ENCODE assay signal across 10 cellular contexts in the genomic region with DNA sequence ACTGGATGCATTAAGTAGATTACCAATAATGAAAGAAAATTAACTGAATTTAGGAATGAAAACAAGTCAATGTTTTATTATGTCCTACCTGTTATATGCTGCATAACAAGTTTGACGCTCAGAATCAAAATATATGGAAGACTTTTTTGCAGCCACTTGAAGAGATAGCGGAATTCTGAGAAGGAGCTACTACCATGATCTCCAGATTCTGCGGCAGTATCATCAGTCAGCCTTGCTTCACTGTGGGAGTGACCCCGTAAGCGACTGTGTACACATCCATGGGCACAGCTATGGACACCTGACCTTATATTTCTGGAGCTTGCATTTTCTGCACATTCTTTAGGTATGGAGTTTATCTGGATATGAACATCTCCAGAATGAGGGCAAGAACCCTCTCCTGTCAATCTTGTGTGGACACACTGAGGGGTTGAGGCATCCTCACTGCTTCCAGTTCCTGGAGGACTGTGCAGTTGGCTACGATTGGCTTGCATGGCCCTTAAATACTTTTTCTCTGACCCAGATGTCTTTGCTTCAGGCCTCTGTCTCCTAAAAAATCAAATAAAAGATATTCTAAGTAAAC. TPM values are rescaled to one million over a fixed set of nuclear protein-coding genes. Genes with fewer than 3 reads are reported as not detected.
A peak's percentile ranks its signal among the peaks of the same experiment; 100 is the strongest.
DNase-seq lines count a peak whose midpoint lies in the region; ATAC-seq lines count a peak whose summit lies in the region.
"Had no signal": no experiment of that assay in that cellular context is flagged by ENCODE, and none has a peak within 500 bp of the region (broad histone marks: within the 10 kb centered on the region; RNA-seq: fewer than 3 reads in every experiment).

No MANE protein-coding gene starts in this region.

- H3K9me3 Mint-ChIP-seq in activated CD8-positive, alpha-beta memory T cell treated with anti-CD3 and anti-CD28 coated beads, Interleukin-2, amount 10 ng/mL, durations not matched to agents 7 days and 5 days (ENCODE audit: low read depth): no peaks in the 10 kb centered on the region

- CTCF ChIA-PET in activated CD8-positive, alpha-beta memory T cell treated with anti-CD3 and anti-CD28 coated beads, Interleukin-2, amount 10 ng/mL, durations not matched to agents 7 days and 5 days (lab: Charles Lee): no interaction called here

- H3K4me3 Mint-ChIP-seq in activated CD8-positive, alpha-beta memory T cell treated with anti-CD3 and anti-CD28 coated beads, Interleukin-2, amount 10 ng/mL, durations not matched to agents 7 days and 5 days: peak overlapping the region; percentile 22
- H3K4me3 Mint-ChIP-seq in T-helper 17 cell: peak overlapping the region; percentile 92

- H3K27me3 Mint-ChIP-seq in activated CD8-positive, alpha-beta memory T cell treated with anti-CD3 and anti-CD28 coated beads, Interleukin-2, amount 10 ng/mL, durations not matched to agents 7 days and 5 days: no peaks in the 10 kb centered on the region
- no peaks in the 10 kb centered on the region for H3K27me3 Mint-ChIP-seq in T-helper 17 cell

- no peak for ATAC-seq in activated CD8-positive, alpha-beta memory T cell treated with anti-CD3 and anti-CD28 coated beads, Interleukin-2, amount 10 ng/mL, durations not matched to agents 7 days and 5 days
- ATAC-seq in T-helper 17 cell: no peak
- ATAC-seq in HG03354 (IDR thresholded peaks at IDR 0.05; ENCODE audit: poor library complexity, severe bottlenecking, unreplicated experiment): no peak

- H3K4me2 ChIP-seq in skeletal muscle satellite cell (ENCODE audit: low read length): peak overlapping the region; percentile 90

- no peak overlapping the region for H3K27ac Mint-ChIP-seq in activated CD8-positive, alpha-beta memory T cell treated with anti-CD3 and anti-CD28 coated beads, Interleukin-2, amount 10 ng/mL, durations not matched to agents 7 days and 5 days
- peak overlapping the region; percentile 98 for H3K27ac Mint-ChIP-seq in T-helper 17 cell

- DNase-seq in activated CD8-positive, alpha-beta memory T cell treated with anti-CD3 and anti-CD28 coated beads, Interleukin-2, amount 10 ng/mL, durations not matched to agents 7 days and 5 days: no peak
- no peak for DNase-seq in activated CD8-positive, alpha-beta memory T cell treated with anti-CD3 and anti-CD28 coated beads, Interleukin-2, amount 50 U/mL, for 48 hours
- DNase-seq in T-helper 17 cell: no peak
- no peak for DNase-seq in GM19238 (ENCODE audit: insufficient read length, low spot score)
- no peak for DNase-seq in HCEC 1CT
- DNase-seq: NCI-H2107, T-helper 9 cell had no signal

- H3K4me1 ChIP-seq in duodenal mucosa (ENCODE audit: control insufficient read depth in 1 of 2, insufficient read depth in 2 of 2, low read length in 2 of 2) (peaks cover 10 to 12% of the 10 kb centered on the region in 2 donors), skeletal muscle satellite cell (ENCODE audit: control insufficient read depth, insufficient read depth, low read length) (peaks cover 16% of the 10 kb centered on the region)

- H3K9me3 ChIP-seq in T-helper 17 cell (ENCODE audit: control insufficient read depth, low read length, poor library complexity, severe bottlenecking) (no peaks in the 10 kb centered on the region), duodenal mucosa (ENCODE audit: control insufficient read depth in 1 of 2, low read length in 2 of 2) (no peaks in the 10 kb centered on the region), skeletal muscle satellite cell (replicated peaks; ENCODE audit: low read length) (no peaks in the 10 kb centered on the region)

- peaks cover 19% of the 10 kb centered on the region for H3K4me1 Mint-ChIP-seq in activated CD8-positive, alpha-beta memory T cell treated with anti-CD3 and anti-CD28 coated beads, Interleukin-2, amount 10 ng/mL, durations not matched to agents 7 days and 5 days
- peaks cover 16% of the 10 kb centered on the region for H3K4me1 Mint-ChIP-seq in T-helper 17 cell

- H3K27me3 ChIP-seq in duodenal mucosa (ENCODE audit: control insufficient read depth in 1 of 2, insufficient read depth in 2 of 2, low read length in 2 of 2) (no peaks in the 10 kb centered on the region), skeletal muscle satellite cell (ENCODE audit: control insufficient read depth, insufficient read depth, low read length) (no peaks in the 10 kb centered on the region)

- H3K36me3 ChIP-seq in duodenal mucosa (ENCODE audit: control insufficient read depth in 1 of 2, insufficient read depth in 2 of 2, low read length in 2 of 2): no peaks in the 10 kb centered on the region
- H3K36me3 ChIP-seq in skeletal muscle satellite cell (ENCODE audit: insufficient read depth, low read length): peaks cover 4% of the 10 kb centered on the region

- H3K27ac ChIP-seq in duodenal mucosa (ENCODE audit: low read depth, low read length): no peak overlapping the region

- H3K9ac ChIP-seq in duodenal mucosa (ENCODE audit: low read depth in 1 of 2, low read length in 2 of 2) (no peak overlapping the region), skeletal muscle satellite cell (ENCODE audit: low read depth, low read length) (no peak overlapping the region)

- H3K36me3 Mint-ChIP-seq in activated CD8-positive, alpha-beta memory T cell treated with anti-CD3 and anti-CD28 coated beads, Interleukin-2, amount 10 ng/mL, durations not matched to agents 7 days and 5 days: peaks cover 13% of the 10 kb centered on the region
- H3K36me3 Mint-ChIP-seq in T-helper 17 cell (ENCODE audit: low read depth): peaks cover 6% of the 10 kb centered on the region

- peak overlapping the region; percentile 79 to 88 for H3K4me3 ChIP-seq in duodenal mucosa (ENCODE audit: low read depth in 1 of 2, low read length in 2 of 2)
- no peak overlapping the region for H3K4me3 ChIP-seq in skeletal muscle satellite cell (ENCODE audit: low read length)

RNA-seq across cellular contexts. Expression of a gene that starts 1.7 kb away (rescaled TPM):
- 10 to 100 TPM; 16.7 to 17.1 TPM for total RNA-seq in activated CD8-positive, alpha-beta memory T cell treated with anti-CD3 and anti-CD28 coated beads, Interleukin-2, amount 10 ng/mL, durations not matched to agents 7 days and 5 days
- 10 to 100 TPM; 21.9 to 27.5 TPM for total RNA-seq in T-helper 17 cell
- 10.1 and 13.1 TPM in 2 replicates for total RNA-seq in skeletal muscle satellite cell (2012; rRNA removed)
